ENCODE assay signal across 1 cellular context in genomic region chr5:90878081-90878480, GRCh38.
TF ChIP-seq lines count a peak whose summit lies in the region.

No MANE protein-coding gene starts in this region.

TF ChIP-seq in K562, 482 proteins besides CTCF, POLR2A, EP300 and RAD21 (continued from another document):
- TF ChIP-seq PBX2 (CRISPR knock-in tag; IDR thresholded peaks at IDR 0.05; ENCODE audit: low read depth) (no peak), PBX2 (tag; conservative IDR thresholded peaks at IDR 0.05; ENCODE audit: low read depth) (peak; percentile 62)
